In the genomic region with DNA sequence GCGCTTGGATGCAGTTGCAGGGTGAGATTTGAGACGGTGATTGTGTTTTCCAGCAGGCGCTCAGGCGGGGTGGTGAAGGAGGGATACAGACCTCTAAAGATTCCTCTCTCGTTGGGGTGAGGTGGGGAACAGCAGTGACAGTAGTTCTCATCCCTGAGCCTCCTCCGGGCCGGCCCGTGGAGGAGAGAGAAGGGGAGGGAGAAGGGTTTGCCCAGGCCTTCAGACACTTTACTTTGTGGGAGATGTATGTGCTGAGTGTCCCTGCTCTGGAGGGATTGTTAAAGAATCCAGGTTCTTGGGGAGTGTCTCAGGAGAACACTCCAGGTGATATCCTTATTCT, we compare ENCODE assay signal across 8 cellular contexts. TPM values are rescaled to one million over a fixed set of nuclear protein-coding genes. Genes with fewer than 3 reads are reported as not detected.
DNase-seq lines count a peak whose midpoint lies in the region; ATAC-seq, FAIRE-seq and TF ChIP-seq lines count a peak whose summit lies in the region.

No MANE protein-coding gene starts in this region.

- no peak for TF ChIP-seq POLR2A in A549 (IDR thresholded peaks at IDR 0.05; ENCODE audit: low read length)

- no peak for TF ChIP-seq EP300 in A549 (IDR thresholded peaks at IDR 0.05)

- H3K27ac Mint-ChIP-seq in activated CD4-positive, alpha-beta memory T cell treated with anti-CD3 and anti-CD28 coated beads, Interleukin-2, amount 10 ng/mL, durations not matched to agents 7 days and 5 days = peak overlapping the region; percentile 91
- H3K27ac Mint-ChIP-seq in stimulated activated effector memory CD8-positive, alpha-beta T cell treated with anti-CD3 and anti-CD28 coated beads, Interleukin-12 subunit alpha, Interleukin-12 subunit beta, amount 100 ng/mL, for 72 hours = peak overlapping the region; percentile 93

- WGBS in A549 (ENCODE audit: missing lambda C conversion rate) = 0% methylated on average over 3 of the region's 8 CpGs
- WGBS in GM23248 (ENCODE audit: low coverage in 1 of 2, low lambda C conversion rate in 2 of 2, missing lambda C conversion rate in 2 of 2), 2 experiments = 2 to 8% methylated on average over 8 of the region's 8 CpGs

- H3K27ac ChIP-seq in A549 (peak overlapping the region; percentile 96 to 97), GM23248 (peak overlapping the region; percentile 52)

- H3K4me2 ChIP-seq in A549 (peak overlapping the region; percentile 96), GM23248 (ENCODE audit: unreplicated experiment) (peak overlapping the region; percentile 89)

- POLR2A ChIA-PET in A549 (lab: Yijun Ruan, JAX) = interaction anchor here (0.8 to 3.9 kb wide), 6 partner anchors 11 to 77 kb away, joined by 3 to 47 read pairs (median 3); partner anchors contain the start of genes HLA-DMA and HLA-DMB
- POLR2A ChIA-PET in activated CD4-positive, alpha-beta memory T cell treated with anti-CD3 and anti-CD28 coated beads, Interleukin-2, amount 10 ng/mL, durations not matched to agents 7 days and 5 days (lab: Charles Lee) = interaction anchor here (0.9 to 7.6 kb wide), 20 partner anchors 9 to 376 kb away, joined by 3 to 179 read pairs (median 4); partner anchors contain the start of genes BRD2, HLA-DMA, PSMB9 and RING1

- no peaks in the 10 kb centered on the region for H3K9me2 ChIP-seq in GM23248 (ENCODE audit: insufficient read depth)

- ATAC-seq in A549 = peak; percentile 67 to 74
- peak; percentile 42 for ATAC-seq in stimulated activated effector memory CD8-positive, alpha-beta T cell treated with anti-CD3 and anti-CD28 coated beads, Interleukin-12 subunit alpha, Interleukin-12 subunit beta, amount 100 ng/mL, for 72 hours

- H3K79me2 ChIP-seq in GM23248 (ENCODE audit: insufficient read depth) = peaks cover 38% of the 10 kb centered on the region

- H3K9me3 ChIP-seq in A549 = no peaks in the 10 kb centered on the region
- no peaks in the 10 kb centered on the region for H3K9me3 ChIP-seq in GM23248 (ENCODE audit: low read depth)

- peak overlapping the region; percentile 99 for H3K4me3 Mint-ChIP-seq in activated CD4-positive, alpha-beta memory T cell treated with anti-CD3 and anti-CD28 coated beads, Interleukin-2, amount 10 ng/mL, durations not matched to agents 7 days and 5 days
- H3K4me3 Mint-ChIP-seq in stimulated activated effector memory CD8-positive, alpha-beta T cell treated with anti-CD3 and anti-CD28 coated beads, Interleukin-12 subunit alpha, Interleukin-12 subunit beta, amount 100 ng/mL, for 72 hours = peak overlapping the region; percentile 92

- DNase-seq in A549 (ENCODE audit: low read depth in 1 of 2, low spot score in 1 of 2) = no peak
- DNase-seq in GM23248 = no peak
- no peak for DNase-seq in activated CD4-positive, alpha-beta memory T cell treated with anti-CD3 and anti-CD28 coated beads, Interleukin-2, amount 10 ng/mL, durations not matched to agents 7 days and 5 days
- DNase-seq in hepatic stellate cell (ENCODE audit: low spot score) = peak; percentile 31
- DNase-seq in stimulated activated effector memory CD8-positive, alpha-beta T cell treated with anti-CD3 and anti-CD28 coated beads, Interleukin-12 subunit alpha, Interleukin-12 subunit beta, amount 100 ng/mL, for 72 hours (ENCODE audit: low spot score in 2 of 2) = no peak
- no peak for DNase-seq in NCI-H2107 (lab: John Stamatoyannopoulos, UW)
- no peak for DNase-seq in nucleus accumbens (lab: John Stamatoyannopoulos, UW)
- no peak for DNase-seq in GM19238 (ENCODE audit: insufficient read length, low spot score)

- in situ Hi-C loops in GM23248 (cut with MboI) = loop anchor here (10.0 kb wide), 1 partner anchor 90 kb away; no protein-coding TSS in a partner anchor

- no peaks in the 10 kb centered on the region for H3K27me3 ChIP-seq in GM23248 (replicated peaks; ENCODE audit: insufficient read depth)

- no peaks in the 10 kb centered on the region for H3K9me3 Mint-ChIP-seq in activated CD4-positive, alpha-beta memory T cell treated with anti-CD3 and anti-CD28 coated beads, Interleukin-2, amount 10 ng/mL, durations not matched to agents 7 days and 5 days
- no peaks in the 10 kb centered on the region for H3K9me3 Mint-ChIP-seq in stimulated activated effector memory CD8-positive, alpha-beta T cell treated with anti-CD3 and anti-CD28 coated beads, Interleukin-12 subunit alpha, Interleukin-12 subunit beta, amount 100 ng/mL, for 72 hours

- H3K4me3 ChIP-seq in A549 (peak overlapping the region; percentile 70), GM23248 (peak overlapping the region; percentile 96)

- H4K20me1 ChIP-seq in GM23248 (ENCODE audit: insufficient read depth) = no peaks in the 10 kb centered on the region

- TF ChIP-seq RAD21 in A549 (conservative IDR thresholded peaks at IDR 0.05 in 1 of 2, IDR thresholded peaks at IDR 0.05 in 1 of 2) = no peak

- H3K9ac ChIP-seq in GM23248 = peak overlapping the region; percentile 76

- no peaks in the 10 kb centered on the region for H3F3A ChIP-seq in GM23248 (ENCODE audit: insufficient read depth)

- CTCF ChIA-PET in A549 (lab: Yijun Ruan, JAX) = interaction anchor here (0.7 to 3.7 kb wide), 10 partner anchors 10 to 90 kb away, joined by 3 to 10 read pairs (median 4); partner anchors contain the start of genes HLA-DMA and TAP2
- CTCF ChIA-PET in activated CD4-positive, alpha-beta memory T cell treated with anti-CD3 and anti-CD28 coated beads, Interleukin-2, amount 10 ng/mL, durations not matched to agents 7 days and 5 days (lab: Charles Lee) = interaction anchor here (0.7 to 3.3 kb wide), 16 partner anchors 9 to 353 kb away, joined by 3 to 21 read pairs (median 6); partner anchors contain the start of genes BRD2, HLA-DMA and TAP2

- peaks cover 40% of the 10 kb centered on the region for H3K4me1 Mint-ChIP-seq in activated CD4-positive, alpha-beta memory T cell treated with anti-CD3 and anti-CD28 coated beads, Interleukin-2, amount 10 ng/mL, durations not matched to agents 7 days and 5 days
- H3K4me1 Mint-ChIP-seq in stimulated activated effector memory CD8-positive, alpha-beta T cell treated with anti-CD3 and anti-CD28 coated beads, Interleukin-12 subunit alpha, Interleukin-12 subunit beta, amount 100 ng/mL, for 72 hours = peaks cover 43% of the 10 kb centered on the region

- H3K4me1 ChIP-seq in A549 (peaks cover 15% of the 10 kb centered on the region; the same call in 2 of the 3 replicates), GM23248 (ENCODE audit: insufficient read depth) (peaks cover 7% of the 10 kb centered on the region; the same call in 1 of the 2 replicates)

- peaks cover 17% of the 10 kb centered on the region for H3K36me3 Mint-ChIP-seq in activated CD4-positive, alpha-beta memory T cell treated with anti-CD3 and anti-CD28 coated beads, Interleukin-2, amount 10 ng/mL, durations not matched to agents 7 days and 5 days (ENCODE audit: low read depth)
- peaks cover 19% of the 10 kb centered on the region for H3K36me3 Mint-ChIP-seq in stimulated activated effector memory CD8-positive, alpha-beta T cell treated with anti-CD3 and anti-CD28 coated beads, Interleukin-12 subunit alpha, Interleukin-12 subunit beta, amount 100 ng/mL, for 72 hours

- TF ChIP-seq CTCF in A549 (IDR thresholded peaks at IDR 0.05) = no peak

- no peaks in the 10 kb centered on the region for H3K36me3 ChIP-seq in GM23248 (ENCODE audit: low read depth)

- H3K27me3 Mint-ChIP-seq in activated CD4-positive, alpha-beta memory T cell treated with anti-CD3 and anti-CD28 coated beads, Interleukin-2, amount 10 ng/mL, durations not matched to agents 7 days and 5 days = peaks cover 7% of the 10 kb centered on the region

- peak overlapping the region; percentile 94 for H2AFZ ChIP-seq in GM23248

- FAIRE-seq in A549 (lab: Jason Lieb, UNC) = no peak

RNA-seq across cellular contexts. Expression of gene PSMB9, which starts 41.0 kb away (rescaled TPM):
- 11.7 and 12.5 TPM in 2 replicates for polyA plus RNA-seq in A549 (2011; rRNA removed)
- polyA plus RNA-seq in A549 (2012; cell fraction: cytosol; rRNA removed) = 39.1 TPM in 2 replicates
- polyA plus RNA-seq in A549 (2012; cell fraction: nucleus; rRNA removed) = 18.5 and 19.2 TPM in 2 replicates
- 9.2 to 18.9 TPM (median 12.0 TPM) in 3 replicates for polyA plus RNA-seq in A549 (2017; fragmentation: RNase III; extraction: RNeasy Plus Mini Kit Qiagen cat#74134 plus additional on column Dnase treatment)
- 8.1 and 8.9 TPM in 2 replicates for polyA minus RNA-seq in A549 (2011; rRNA and poly(A)+ RNA removed)
- 3.4 and 5.1 TPM in 2 replicates for total RNA-seq in GM23248 (2014; rRNA removed; shearing (Covaris generic))
- polyA plus RNA-seq in GM23248 (2016; fragmentation: Nextera tagmentation; extraction: Ambion mirVana) = 11.2 and 12.3 TPM in 2 replicates
- 100 to 1,000 TPM; 368 to 372 TPM for total RNA-seq in activated CD4-positive, alpha-beta memory T cell treated with anti-CD3 and anti-CD28 coated beads, Interleukin-2, amount 10 ng/mL, durations not matched to agents 7 days and 5 days

RNA-seq across cellular contexts. Expression of gene TAP1, which starts 41.5 kb away (rescaled TPM):
- polyA plus RNA-seq in A549 (2011; rRNA removed) = 21.2 and 28.2 TPM in 2 replicates
- polyA plus RNA-seq in A549 (2012; cell fraction: cytosol; rRNA removed) = 16.4 and 19.8 TPM in 2 replicates
- 24.1 and 26.7 TPM in 2 replicates for polyA plus RNA-seq in A549 (2012; cell fraction: nucleus; rRNA removed)
- 19.0 to 25.8 TPM (median 21.4 TPM) in 3 replicates for polyA plus RNA-seq in A549 (2017; fragmentation: RNase III; extraction: RNeasy Plus Mini Kit Qiagen cat#74134 plus additional on column Dnase treatment)
- 24.5 and 30.3 TPM in 2 replicates for polyA minus RNA-seq in A549 (2011; rRNA and poly(A)+ RNA removed)
- 27.5 and 30.7 TPM in 2 replicates for total RNA-seq in GM23248 (2014; rRNA removed; shearing (Covaris generic))
- polyA plus RNA-seq in GM23248 (2016; fragmentation: Nextera tagmentation; extraction: Ambion mirVana) = 29.8 and 30.7 TPM in 2 replicates
- 100 to 1,000 TPM; 410 to 412 TPM for total RNA-seq in activated CD4-positive, alpha-beta memory T cell treated with anti-CD3 and anti-CD28 coated beads, Interleukin-2, amount 10 ng/mL, durations not matched to agents 7 days and 5 days

RNA-seq across cellular contexts. Expression of gene HLA-DMB, which starts 45.9 kb away (rescaled TPM):
- polyA plus RNA-seq in A549 (2011; rRNA removed) (14.3 and 21.6 TPM in 2 replicates), A549 (2017; fragmentation: RNase III; extraction: RNeasy Plus Mini Kit Qiagen cat#74134 plus additional on column Dnase treatment) (2.1 to 3.7 TPM (median 3.0 TPM) in 3 replicates), GM23248 (2016; fragmentation: Nextera tagmentation; extraction: Ambion mirVana) (0.46 TPM in 1 of 2 replicates, not detected in the other)
- 2.8 and 3.4 TPM in 2 replicates for polyA plus RNA-seq in A549 (2012; cell fraction: cytosol; rRNA removed)
- polyA plus RNA-seq in A549 (2012; cell fraction: nucleus; rRNA removed) = 2.4 and 2.6 TPM in 2 replicates
- 5.6 and 12.2 TPM in 2 replicates for polyA minus RNA-seq in A549 (2011; rRNA and poly(A)+ RNA removed)
- total RNA-seq in GM23248 (2014; rRNA removed; shearing (Covaris generic)) = not detected in 2 replicates
- total RNA-seq in activated CD4-positive, alpha-beta memory T cell treated with anti-CD3 and anti-CD28 coated beads, Interleukin-2, amount 10 ng/mL, durations not matched to agents 7 days and 5 days = 10 to 100 TPM; 19.1 to 20.0 TPM

RNA-seq across cellular contexts. Expression of gene PSMB8, which starts 51.1 kb away (rescaled TPM):
- polyA plus RNA-seq in A549 (2011; rRNA removed) (18.7 and 20.2 TPM in 2 replicates), A549 (2017; fragmentation: RNase III; extraction: RNeasy Plus Mini Kit Qiagen cat#74134 plus additional on column Dnase treatment) (14.6 to 16.6 TPM (median 15.9 TPM) in 3 replicates), GM23248 (2016; fragmentation: Nextera tagmentation; extraction: Ambion mirVana) (33.5 and 36.0 TPM in 2 replicates)
- polyA plus RNA-seq in A549 (2012; cell fraction: cytosol; rRNA removed) = 11.4 and 13.4 TPM in 2 replicates
- polyA plus RNA-seq in A549 (2012; cell fraction: nucleus; rRNA removed) = 10.3 and 11.9 TPM in 2 replicates
- 7.3 and 9.3 TPM in 2 replicates for polyA minus RNA-seq in A549 (2011; rRNA and poly(A)+ RNA removed)
- 21.6 and 27.2 TPM in 2 replicates for total RNA-seq in GM23248 (2014; rRNA removed; shearing (Covaris generic))
- 100 to 1,000 TPM; 389 to 401 TPM for total RNA-seq in activated CD4-positive, alpha-beta memory T cell treated with anti-CD3 and anti-CD28 coated beads, Interleukin-2, amount 10 ng/mL, durations not matched to agents 7 days and 5 days

RNA-seq across cellular contexts. Expression of gene TAP2, which starts 56.4 kb away (rescaled TPM):
- polyA plus RNA-seq in A549 (2011; rRNA removed) (11.4 and 12.1 TPM in 2 replicates), A549 (2017; fragmentation: RNase III; extraction: RNeasy Plus Mini Kit Qiagen cat#74134 plus additional on column Dnase treatment) (15.9 to 18.4 TPM (median 16.5 TPM) in 3 replicates), GM23248 (2016; fragmentation: Nextera tagmentation; extraction: Ambion mirVana) (4.6 and 5.1 TPM in 2 replicates)
- 13.0 and 19.3 TPM in 2 replicates for polyA plus RNA-seq in A549 (2012; cell fraction: cytosol; rRNA removed)
- polyA plus RNA-seq in A549 (2012; cell fraction: nucleus; rRNA removed) = 19.1 and 32.6 TPM in 2 replicates
- polyA minus RNA-seq in A549 (2011; rRNA and poly(A)+ RNA removed) = 21.0 and 42.2 TPM in 2 replicates
- 2.2 and 5.4 TPM in 2 replicates for total RNA-seq in GM23248 (2014; rRNA removed; shearing (Covaris generic))
- 100 to 1,000 TPM; 203 to 211 TPM for total RNA-seq in activated CD4-positive, alpha-beta memory T cell treated with anti-CD3 and anti-CD28 coated beads, Interleukin-2, amount 10 ng/mL, durations not matched to agents 7 days and 5 days

Comparison
In these comparisons a context has a peak if more than half of its experiments do, and no peak if none do; other contexts are left out.
1. RNA of gene PSMB9, which starts 41.0 kb away (total RNA-seq): 368 to 372 TPM in activated CD4-positive, alpha-beta memory T cell treated with anti-CD3 and anti-CD28 coated beads, Interleukin-2, amount 10 ng/mL, durations not matched to agents 7 days and 5 days; 3.4 to 5.1 TPM in GM23248; every median in the first group is over 10 times any median in the second.
2. RNA of gene TAP1, which starts 41.5 kb away (total RNA-seq): 410 to 412 TPM in activated CD4-positive, alpha-beta memory T cell treated with anti-CD3 and anti-CD28 coated beads, Interleukin-2, amount 10 ng/mL, durations not matched to agents 7 days and 5 days; 27.5 to 30.7 TPM in GM23248; every median in the first group is over 10 times any median in the second.
3. RNA of gene HLA-DMB, which starts 45.9 kb away (total RNA-seq): 19.1 to 20.0 TPM in activated CD4-positive, alpha-beta memory T cell treated with anti-CD3 and anti-CD28 coated beads, Interleukin-2, amount 10 ng/mL, durations not matched to agents 7 days and 5 days; not detected in GM23248; every median in the first group is over 10 times any median in the second.